In genomic region chr1:25106981-25107642, GRCh38 we compare ENCODE assay signal across 1 cellular context.
TF ChIP-seq lines count a peak whose summit lies in the region.

No MANE protein-coding gene starts in this region.

TF ChIP-seq in GM12878, 131 proteins besides CTCF, POLR2A, EP300 and RAD21 (continued from another document):
- TF ChIP-seq IKZF1 (conservative IDR thresholded peaks at IDR 0.05) (no peak), HCFC1 (IDR thresholded peaks at IDR 0.05; ENCODE audit: low read length) (no peak), BHLHE40 (IDR thresholded peaks at IDR 0.05; ENCODE audit: borderline replicate concordance in 1 of 2, low read depth in 2 of 2, low read length in 1 of 2) (no peak), PAX8 (IDR thresholded peaks at IDR 0.05) (no peak), MYB (IDR thresholded peaks at IDR 0.05; ENCODE audit: borderline replicate concordance, low read depth, low read length) (no peak), NKRF (conservative IDR thresholded peaks at IDR 0.05) (no peak), STAT3 (IDR thresholded peaks at IDR 0.05; ENCODE audit: low read depth, low read length) (no peak), MTA2 (IDR thresholded peaks at IDR 0.05; ENCODE audit: low read depth) (no peak), SREBF2 (IDR thresholded peaks at IDR 0.05; ENCODE audit: low read length) (no peak), ATF3 (IDR thresholded peaks at IDR 0.05; ENCODE audit: borderline replicate concordance, extremely low read depth, low read depth, low read length) (no peak), FOXK2 (IDR thresholded peaks at IDR 0.05) (no peak)
